ENCODE assay signal across 18 cellular contexts in genomic region chr1:86084998-86085397, GRCh38.
DNase-seq lines count a peak whose midpoint lies in the region; ATAC-seq and TF ChIP-seq lines count a peak whose summit lies in the region.
"Had no signal": no experiment of that assay in that cellular context is flagged by ENCODE, and none has a peak within 500 bp of the region (broad histone marks: within the 10 kb centered on the region; RNA-seq: fewer than 3 reads in every experiment).

No MANE protein-coding gene starts in this region.

- H3K9me3 ChIP-seq in MM.1S (replicated peaks; ENCODE audit: insufficient read depth, low read length) (no peaks in the 10 kb centered on the region), SK-N-SH (no peaks in the 10 kb centered on the region)
- H3K9me3 ChIP-seq: BE2C had no signal

- no peaks in the 10 kb centered on the region for H3K79me2 ChIP-seq in MM.1S (ENCODE audit: low read length)
- H3K79me2 ChIP-seq in SK-N-SH (ENCODE audit: insufficient read depth), result no peaks in the 10 kb centered on the region

- no peak overlapping the region for H3K4me3 ChIP-seq in AG10803 (ENCODE audit: low read length)
- no peak overlapping the region for H3K4me3 ChIP-seq in MM.1S (ENCODE audit: low read length)
- H3K4me3 ChIP-seq in fibroblast of villous mesenchyme (ENCODE audit: low read depth, low read length), result no peak overlapping the region
- no peak overlapping the region for H3K4me3 ChIP-seq in SK-N-SH (ENCODE audit: low read depth in 2 of 2, low read length in 1 of 2)

- no peak for ATAC-seq in GM18870 (IDR thresholded peaks at IDR 0.05; ENCODE audit: unreplicated experiment)
- ATAC-seq: GM12878, HepG2 had no signal

- H3K9me2 ChIP-seq in MM.1S (replicated peaks; ENCODE audit: insufficient read depth, low read length), result no peaks in the 10 kb centered on the region
- no peaks in the 10 kb centered on the region for H3K9me2 ChIP-seq in SK-N-SH

- H3K27me3 ChIP-seq in MM.1S (replicated peaks; ENCODE audit: insufficient read depth, low read length), result no peaks in the 10 kb centered on the region
- H3K27me3 ChIP-seq in SK-N-SH (ENCODE audit: insufficient read depth), result no peaks in the 10 kb centered on the region
- H3K27me3 ChIP-seq: BE2C had no signal

- H3K9ac ChIP-seq in MM.1S (ENCODE audit: low read length) (no peak overlapping the region), SK-N-SH (no peak overlapping the region)

- H3K36me3 ChIP-seq in MM.1S (replicated peaks; ENCODE audit: insufficient read depth, low read length), result no peaks in the 10 kb centered on the region
- H3K36me3 ChIP-seq in SK-N-SH (replicated peaks in 1 of 2; ENCODE audit: control insufficient read depth in 1 of 2, insufficient read depth in 2 of 2, low read length in 1 of 2), result no peaks in the 10 kb centered on the region
- H3K36me3 ChIP-seq: BE2C had no signal

- TF ChIP-seq CTCF in AG10803 (conservative IDR thresholded peaks at IDR 0.05; ENCODE audit: low read length) (no peak), MM.1S (IDR thresholded peaks at IDR 0.05; ENCODE audit: low read length) (no peak), fibroblast of villous mesenchyme (IDR thresholded peaks at IDR 0.05; ENCODE audit: insufficient read depth, low read depth, low read length) (no peak), SK-N-SH (IDR thresholded peaks at IDR 0.05) (no peak)

- H4K20me1 ChIP-seq in MM.1S (ENCODE audit: insufficient read depth, low read length), result no peaks in the 10 kb centered on the region
- no peaks in the 10 kb centered on the region for H4K20me1 ChIP-seq in SK-N-SH (ENCODE audit: insufficient read depth)

- peak overlapping the region; percentile 74; the same call in 1 of the 2 replicates for H3K4me2 ChIP-seq in MM.1S (ENCODE audit: low read depth, low read length)
- no peak overlapping the region for H3K4me2 ChIP-seq in SK-N-SH

- no peak for TF ChIP-seq EP300 in SK-N-SH (IDR thresholded peaks at IDR 0.05; ENCODE audit: borderline replicate concordance in 1 of 2, low read depth in 1 of 2, low read length in 1 of 2)

- DNase-seq in AG10803 (ENCODE audit: low read depth), result peak; percentile 33
- DNase-seq in HCEC 1CT, result peak; percentile 51
- no peak for DNase-seq in MM.1S
- peak; percentile 6 for DNase-seq in fibroblast of villous mesenchyme (ENCODE audit: low read depth)
- no peak for DNase-seq in glomerular visceral epithelial cell (ENCODE audit: extremely low spot score)
- no peak for DNase-seq in amniotic stem cell (lab: John Stamatoyannopoulos, UW)
- DNase-seq in SK-N-SH, result no peak
- DNase-seq: 8988T; BE2C; CD4-positive, alpha-beta memory T cell; COR-L47; DND-41; GOT3; H9 had no signal

- TF ChIP-seq RAD21 in SK-N-SH (IDR thresholded peaks at IDR 0.05; ENCODE audit: low read length), result no peak

- H3K27ac ChIP-seq in MM.1S (ENCODE audit: low read length) (no peak overlapping the region), SK-N-SH (ENCODE audit: low read depth in 2 of 2, low read length in 1 of 2) (no peak overlapping the region)
- H3K27ac ChIP-seq: C4-2B had no signal

- H2AFZ ChIP-seq in MM.1S (ENCODE audit: low read length) (no peak overlapping the region), SK-N-SH (ENCODE audit: low read depth) (no peak overlapping the region)

- H3K4me1 ChIP-seq in MM.1S (ENCODE audit: low read length), result peaks cover 14% of the 10 kb centered on the region
- peaks cover 0 to 2% of the 10 kb centered on the region in 2 experiments; a peak in 1 of 4 replicates for H3K4me1 ChIP-seq in SK-N-SH (ENCODE audit: control insufficient read depth in 1 of 2, insufficient read depth in 2 of 2, low read depth in 1 of 2, low read length in 1 of 2)
- H3K4me1 ChIP-seq: BE2C had no signal

- no peaks in the 10 kb centered on the region for H3F3A ChIP-seq in MM.1S (ENCODE audit: insufficient read depth, low read length)
- no peaks in the 10 kb centered on the region for H3F3A ChIP-seq in SK-N-SH (replicated peaks; ENCODE audit: insufficient read depth)

- POLR2A ChIA-PET in SK-N-SH (lab: Yijun Ruan, JAX), result no interaction called here

- CTCF ChIA-PET in SK-N-SH (lab: Yijun Ruan, JAX), result no interaction called here

TF ChIP-seq in SK-N-SH, 30 proteins besides CTCF, POLR2A, EP300 and RAD21:
- TF ChIP-seq, protein P1, sequence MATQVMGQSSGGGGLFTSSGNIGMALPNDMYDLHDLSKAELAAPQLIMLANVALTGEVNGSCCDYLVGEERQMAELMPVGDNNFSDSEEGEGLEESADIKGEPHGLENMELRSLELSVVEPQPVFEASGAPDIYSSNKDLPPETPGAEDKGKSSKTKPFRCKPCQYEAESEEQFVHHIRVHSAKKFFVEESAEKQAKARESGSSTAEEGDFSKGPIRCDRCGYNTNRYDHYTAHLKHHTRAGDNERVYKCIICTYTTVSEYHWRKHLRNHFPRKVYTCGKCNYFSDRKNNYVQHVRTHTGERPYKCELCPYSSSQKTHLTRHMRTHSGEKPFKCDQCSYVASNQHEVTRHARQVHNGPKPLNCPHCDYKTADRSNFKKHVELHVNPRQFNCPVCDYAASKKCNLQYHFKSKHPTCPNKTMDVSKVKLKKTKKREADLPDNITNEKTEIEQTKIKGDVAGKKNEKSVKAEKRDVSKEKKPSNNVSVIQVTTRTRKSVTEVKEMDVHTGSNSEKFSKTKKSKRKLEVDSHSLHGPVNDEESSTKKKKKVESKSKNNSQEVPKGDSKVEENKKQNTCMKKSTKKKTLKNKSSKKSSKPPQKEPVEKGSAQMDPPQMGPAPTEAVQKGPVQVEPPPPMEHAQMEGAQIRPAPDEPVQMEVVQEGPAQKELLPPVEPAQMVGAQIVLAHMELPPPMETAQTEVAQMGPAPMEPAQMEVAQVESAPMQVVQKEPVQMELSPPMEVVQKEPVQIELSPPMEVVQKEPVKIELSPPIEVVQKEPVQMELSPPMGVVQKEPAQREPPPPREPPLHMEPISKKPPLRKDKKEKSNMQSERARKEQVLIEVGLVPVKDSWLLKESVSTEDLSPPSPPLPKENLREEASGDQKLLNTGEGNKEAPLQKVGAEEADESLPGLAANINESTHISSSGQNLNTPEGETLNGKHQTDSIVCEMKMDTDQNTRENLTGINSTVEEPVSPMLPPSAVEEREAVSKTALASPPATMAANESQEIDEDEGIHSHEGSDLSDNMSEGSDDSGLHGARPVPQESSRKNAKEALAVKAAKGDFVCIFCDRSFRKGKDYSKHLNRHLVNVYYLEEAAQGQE (IDR thresholded peaks at IDR 0.05; ENCODE audit: low read depth, low read length), result no peak
- TF ChIP-seq GATA2 (CRISPR knock-in tag; IDR thresholded peaks at IDR 0.05), result no peak
- TF ChIP-seq MEF2A (IDR thresholded peaks at IDR 0.05; ENCODE audit: borderline replicate concordance, low read depth), result no peak
- no peak for TF ChIP-seq ELF1 (IDR thresholded peaks at IDR 0.05)
- no peak for TF ChIP-seq GABPA (IDR thresholded peaks at IDR 0.05; ENCODE audit: low read depth)
- no peak for TF ChIP-seq EZH2phosphoT487 (IDR thresholded peaks at IDR 0.05; ENCODE audit: borderline replicate concordance, low read depth)
- TF ChIP-seq TCF12 (IDR thresholded peaks at IDR 0.05), result no peak
- no peak for TF ChIP-seq NFIC (IDR thresholded peaks at IDR 0.05; ENCODE audit: borderline replicate concordance)
- TF ChIP-seq FOXM1 (IDR thresholded peaks at IDR 0.05; ENCODE audit: low read depth), result no peak
- TF ChIP-seq SIN3A (IDR thresholded peaks at IDR 0.05; ENCODE audit: borderline replicate concordance, low read depth, low read length), result no peak
- no peak for TF ChIP-seq RXRA (IDR thresholded peaks at IDR 0.05; ENCODE audit: borderline replicate concordance, low read depth)
- no peak for TF ChIP-seq YY1 (IDR thresholded peaks at IDR 0.05; ENCODE audit: low read depth)
- no peak for TF ChIP-seq TEAD4 (IDR thresholded peaks at IDR 0.05; ENCODE audit: borderline replicate concordance, insufficient read depth)
- TF ChIP-seq JUND (IDR thresholded peaks at IDR 0.05), result no peak

Comparison
In these comparisons a context has a peak if more than half of its experiments do, and no peak if none do; other contexts are left out.
1. DNase-seq: peak in AG10803 (single experiment), HCEC 1CT (single experiment) and fibroblast of villous mesenchyme (single experiment); none in MM.1S (single experiment), glomerular visceral epithelial cell (single experiment), amniotic stem cell (single experiment) and SK-N-SH (single experiment).